Comparison of ENCODE assay signal across 15 cellular contexts in the genomic region with DNA sequence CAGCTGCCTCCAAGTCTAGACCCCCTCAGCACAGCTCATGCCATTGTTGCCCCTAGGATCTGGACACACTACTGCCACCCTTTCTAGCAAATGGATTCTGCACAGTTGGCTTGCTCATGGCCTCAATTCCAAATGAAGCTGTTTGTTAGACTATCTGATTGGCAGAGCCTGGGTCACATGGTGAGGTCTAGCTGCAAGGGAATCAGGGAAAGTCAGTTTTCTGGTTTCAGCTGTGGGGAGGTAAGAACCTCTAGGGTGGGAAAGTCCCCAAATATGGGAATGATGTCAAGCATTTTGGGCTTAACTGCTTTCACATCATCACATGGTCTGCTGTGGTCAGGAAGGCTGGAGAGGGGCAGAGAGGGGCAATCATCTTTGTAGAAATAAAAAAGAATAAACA.
A peak's percentile ranks its signal among the peaks of the same experiment; 100 is the strongest.
DNase-seq lines count a peak whose midpoint lies in the region; ATAC-seq and TF ChIP-seq lines count a peak whose summit lies in the region.
"Had no signal": no experiment of that assay in that cellular context is flagged by ENCODE, and none has a peak within 500 bp of the region (broad histone marks: within the 10 kb centered on the region; RNA-seq: fewer than 3 reads in every experiment).

No MANE protein-coding gene starts in this region.

- H3K4me1 Mint-ChIP-seq in activated naive CD4-positive, alpha-beta T cell treated with anti-CD3 and anti-CD28 coated beads for 36 hours (ENCODE audit: low read depth), result peaks cover 4% of the 10 kb centered on the region
- H3K4me1 Mint-ChIP-seq in activated naive CD4-positive, alpha-beta T cell treated with anti-CD3 and anti-CD28 coated beads, Interleukin-2, amount 10 ng/mL, durations not matched to agents 7 days and 5 days, result peaks cover 5% of the 10 kb centered on the region
- H3K4me1 Mint-ChIP-seq in stimulated activated naive B cell treated with anti-CD40 and anti-IgM and Interleukin-4, amounts not matched to agents 10 μg/mL and 1 μg/mL and 100 μg/mL, for 72 hours, result peaks cover 19 to 20% of the 10 kb centered on the region in 2 donors
- no peaks in the 10 kb centered on the region for H3K4me1 Mint-ChIP-seq in CD8-positive, alpha-beta memory T cell

- no peaks in the 10 kb centered on the region for H3K9me2 ChIP-seq in MM.1S (replicated peaks; ENCODE audit: insufficient read depth, low read length)

- H3K4me3 ChIP-seq in HEK293 (ENCODE audit: low read depth, low read length) (no peak overlapping the region), MM.1S (ENCODE audit: low read length) (no peak overlapping the region), SJCRH30 (no peak overlapping the region)
- H3K4me3 ChIP-seq in CD8-positive, alpha-beta memory T cell (ENCODE audit: low read length), result no peak overlapping the region
- H3K4me3 ChIP-seq: BLaER1, HAP-1 had no signal

- H3K9ac ChIP-seq in MM.1S (ENCODE audit: low read length), result no peak overlapping the region
- H3K9ac ChIP-seq: BLaER1 had no signal

- CTCF ChIA-PET in activated naive CD4-positive, alpha-beta T cell treated with anti-CD3 and anti-CD28 coated beads for 36 hours (lab: Charles Lee), result interaction anchor here (1.3 kb wide), 1 partner anchor 189 kb away, joined by 5 read pairs; no protein-coding TSS in a partner anchor
- CTCF ChIA-PET in activated naive CD4-positive, alpha-beta T cell treated with anti-CD3 and anti-CD28 coated beads, Interleukin-2, amount 10 ng/mL, durations not matched to agents 7 days and 5 days (lab: Charles Lee), result no interaction called here
- CTCF ChIA-PET in HEK293 (lab: Yijun Ruan, JAX), result interaction anchor here (1.0 kb wide), 1 partner anchor 185 kb away, joined by 3 read pairs; no protein-coding TSS in a partner anchor
- CTCF ChIA-PET in CD8-positive, alpha-beta memory T cell (lab: Charles Lee), result interaction anchor here (2.1 kb wide), 1 partner anchor 185 kb away, joined by 8 read pairs; no protein-coding TSS in a partner anchor

- H3K4me1 ChIP-seq in HEK293 (ENCODE audit: control insufficient read depth, insufficient read depth, low read length) (no peaks in the 10 kb centered on the region), MM.1S (ENCODE audit: low read length) (peaks cover 12% of the 10 kb centered on the region), SJCRH30 (peaks cover 2% of the 10 kb centered on the region)
- H3K4me1 ChIP-seq in CD8-positive, alpha-beta memory T cell (ENCODE audit: insufficient read depth, low read length), result peaks cover 5% of the 10 kb centered on the region
- H3K4me1 ChIP-seq: HAP-1 had no signal

- H3K36me3 Mint-ChIP-seq in activated naive CD4-positive, alpha-beta T cell treated with anti-CD3 and anti-CD28 coated beads for 36 hours (ENCODE audit: low read depth), result no peaks in the 10 kb centered on the region
- no peaks in the 10 kb centered on the region for H3K36me3 Mint-ChIP-seq in activated naive CD4-positive, alpha-beta T cell treated with anti-CD3 and anti-CD28 coated beads, Interleukin-2, amount 10 ng/mL, durations not matched to agents 7 days and 5 days
- peaks cover 5 to 11% of the 10 kb centered on the region in 2 donors for H3K36me3 Mint-ChIP-seq in stimulated activated naive B cell treated with anti-CD40 and anti-IgM and Interleukin-4, amounts not matched to agents 10 μg/mL and 1 μg/mL and 100 μg/mL, for 72 hours
- peaks cover 0 to 12% (median 3%) of the 10 kb centered on the region in 3 donors for H3K36me3 Mint-ChIP-seq in CD8-positive, alpha-beta memory T cell
- H3K36me3 Mint-ChIP-seq: CD4-positive, CD25-positive, alpha-beta regulatory T cell; CD8-positive, alpha-beta T cell had no signal

- DNase-seq in activated naive CD4-positive, alpha-beta T cell treated with anti-CD3 and anti-CD28 coated beads for 36 hours, result peak; percentile 15
- DNase-seq in activated naive CD4-positive, alpha-beta T cell treated with anti-CD3 and anti-CD28 coated beads, Interleukin-2, amount 10 ng/mL, durations not matched to agents 7 days and 5 days, result no peak
- DNase-seq in MM.1S (peak; percentile 31), SJCRH30 (no peak)
- no peak for DNase-seq in stimulated activated naive B cell treated with anti-CD40 and anti-IgM and Interleukin-4, amounts not matched to agents 10 μg/mL and 1 μg/mL and 100 μg/mL, for 72 hours
- no peak for DNase-seq in CD8-positive, alpha-beta memory T cell
- DNase-seq: CD4-positive, CD25-positive, alpha-beta regulatory T cell; CD8-positive, alpha-beta T cell; DMS153; DND-41; GOT3 had no signal

- H3K9me3 ChIP-seq in HEK293 (ENCODE audit: control insufficient read depth, insufficient read depth, low read depth, low read length) (no peaks in the 10 kb centered on the region), MM.1S (replicated peaks; ENCODE audit: insufficient read depth, low read length) (no peaks in the 10 kb centered on the region), SJCRH30 (replicated peaks) (no peaks in the 10 kb centered on the region; the same call in 1 of the 2 replicates)
- no peaks in the 10 kb centered on the region for H3K9me3 ChIP-seq in CD8-positive, alpha-beta memory T cell (ENCODE audit: low read length)
- H3K9me3 ChIP-seq: HAP-1 had no signal

- no peaks in the 10 kb centered on the region for H4K20me1 ChIP-seq in MM.1S (ENCODE audit: insufficient read depth, low read length)
- H4K20me1 ChIP-seq: BLaER1 had no signal

- peaks cover 2% of the 10 kb centered on the region for H3K9me3 Mint-ChIP-seq in activated naive CD4-positive, alpha-beta T cell treated with anti-CD3 and anti-CD28 coated beads for 36 hours
- H3K9me3 Mint-ChIP-seq in activated naive CD4-positive, alpha-beta T cell treated with anti-CD3 and anti-CD28 coated beads, Interleukin-2, amount 10 ng/mL, durations not matched to agents 7 days and 5 days, result peaks cover 5% of the 10 kb centered on the region
- peaks cover 8 to 12% of the 10 kb centered on the region in 2 donors for H3K9me3 Mint-ChIP-seq in stimulated activated naive B cell treated with anti-CD40 and anti-IgM and Interleukin-4, amounts not matched to agents 10 μg/mL and 1 μg/mL and 100 μg/mL, for 72 hours
- peaks cover 0 to 12% (median 6%) of the 10 kb centered on the region in 5 donors for H3K9me3 Mint-ChIP-seq in CD8-positive, alpha-beta memory T cell

- peaks cover 3% of the 10 kb centered on the region for H3K27me3 Mint-ChIP-seq in activated naive CD4-positive, alpha-beta T cell treated with anti-CD3 and anti-CD28 coated beads for 36 hours (ENCODE audit: low read depth)
- H3K27me3 Mint-ChIP-seq in activated naive CD4-positive, alpha-beta T cell treated with anti-CD3 and anti-CD28 coated beads, Interleukin-2, amount 10 ng/mL, durations not matched to agents 7 days and 5 days, result peaks cover 32% of the 10 kb centered on the region
- H3K27me3 Mint-ChIP-seq in stimulated activated naive B cell treated with anti-CD40 and anti-IgM and Interleukin-4, amounts not matched to agents 10 μg/mL and 1 μg/mL and 100 μg/mL, for 72 hours, result peaks cover 9 to 14% of the 10 kb centered on the region in 2 donors
- peaks cover 12 to 41% of the 10 kb centered on the region in 2 donors for H3K27me3 Mint-ChIP-seq in CD8-positive, alpha-beta memory T cell

- intact Hi-C loops in activated naive CD4-positive, alpha-beta T cell treated with anti-CD3 and anti-CD28 coated beads for 36 hours (cut with micrococcal nuclease), result no loop called here

- H2AFZ ChIP-seq in MM.1S (ENCODE audit: low read length), result no peak overlapping the region

- TF ChIP-seq CTCF in HEK293 (tag by site-specific recombination; IDR thresholded peaks at IDR 0.05) (no peak), MM.1S (IDR thresholded peaks at IDR 0.05; ENCODE audit: low read length) (no peak)

- no peak overlapping the region for H3K4me2 ChIP-seq in MM.1S (ENCODE audit: low read depth, low read length)
- H3K4me2 ChIP-seq: BLaER1 had no signal

- no peaks in the 10 kb centered on the region for H3F3A ChIP-seq in MM.1S (ENCODE audit: insufficient read depth, low read length)

- no peaks in the 10 kb centered on the region for H3K27me3 ChIP-seq in MM.1S (replicated peaks; ENCODE audit: insufficient read depth, low read length)
- no peaks in the 10 kb centered on the region for H3K27me3 ChIP-seq in CD8-positive, alpha-beta memory T cell (ENCODE audit: insufficient read depth, low read length, poor library complexity, severe bottlenecking)
- no peaks in the 10 kb centered on the region for H3K27me3 ChIP-seq in SJCRH30
- H3K27me3 ChIP-seq: BLaER1 had no signal

- H3K27ac ChIP-seq in HEK293 (ENCODE audit: extremely low read depth, low read depth, low read length), result no peak overlapping the region
- no peak overlapping the region for H3K27ac ChIP-seq in MM.1S (ENCODE audit: low read length)
- no peak overlapping the region for H3K27ac ChIP-seq in CD8-positive, alpha-beta memory T cell (ENCODE audit: low read depth, low read length)
- no peak overlapping the region for H3K27ac ChIP-seq in SJCRH30
- H3K27ac ChIP-seq: BLaER1, C4-2B had no signal

- ATAC-seq in stimulated activated naive B cell treated with anti-CD40 and anti-IgM and Interleukin-4, amounts not matched to agents 10 μg/mL and 1 μg/mL and 100 μg/mL, for 72 hours (replicated peaks), result no peak
- ATAC-seq: CD8-positive, alpha-beta T cell had no signal

- no peak overlapping the region for H3K4me3 Mint-ChIP-seq in activated naive CD4-positive, alpha-beta T cell treated with anti-CD3 and anti-CD28 coated beads for 36 hours
- H3K4me3 Mint-ChIP-seq in activated naive CD4-positive, alpha-beta T cell treated with anti-CD3 and anti-CD28 coated beads, Interleukin-2, amount 10 ng/mL, durations not matched to agents 7 days and 5 days, result no peak overlapping the region
- no peak overlapping the region for H3K4me3 Mint-ChIP-seq in stimulated activated naive B cell treated with anti-CD40 and anti-IgM and Interleukin-4, amounts not matched to agents 10 μg/mL and 1 μg/mL and 100 μg/mL, for 72 hours
- no peak overlapping the region for H3K4me3 Mint-ChIP-seq in CD8-positive, alpha-beta memory T cell
- H3K4me3 Mint-ChIP-seq: CD4-positive, CD25-positive, alpha-beta regulatory T cell; CD8-positive, alpha-beta T cell had no signal

- H3K27ac Mint-ChIP-seq in activated naive CD4-positive, alpha-beta T cell treated with anti-CD3 and anti-CD28 coated beads for 36 hours, result no peak overlapping the region
- H3K27ac Mint-ChIP-seq in activated naive CD4-positive, alpha-beta T cell treated with anti-CD3 and anti-CD28 coated beads, Interleukin-2, amount 10 ng/mL, durations not matched to agents 7 days and 5 days, result no peak overlapping the region
- peak overlapping the region; percentile 38 for H3K27ac Mint-ChIP-seq in stimulated activated naive B cell treated with anti-CD40 and anti-IgM and Interleukin-4, amounts not matched to agents 10 μg/mL and 1 μg/mL and 100 μg/mL, for 72 hours
- H3K27ac Mint-ChIP-seq in CD8-positive, alpha-beta memory T cell, result no peak overlapping the region
- H3K27ac Mint-ChIP-seq: CD4-positive, CD25-positive, alpha-beta regulatory T cell; CD8-positive, alpha-beta T cell had no signal

- POLR2A ChIA-PET in HEK293 (lab: Yijun Ruan, JAX), result no interaction called here
- POLR2A ChIA-PET in CD8-positive, alpha-beta memory T cell (lab: Charles Lee), result no interaction called here

- no peaks in the 10 kb centered on the region for H3K79me2 ChIP-seq in MM.1S (ENCODE audit: low read length)

- H3K36me3 ChIP-seq in HEK293 (ENCODE audit: control insufficient read depth in 2 of 2, insufficient read depth in 1 of 2, low read length in 2 of 2) (no peaks in the 10 kb centered on the region), MM.1S (replicated peaks; ENCODE audit: insufficient read depth, low read length) (no peaks in the 10 kb centered on the region), SJCRH30 (no peaks in the 10 kb centered on the region)
- no peaks in the 10 kb centered on the region for H3K36me3 ChIP-seq in CD8-positive, alpha-beta memory T cell (ENCODE audit: insufficient read depth, low read length)
- H3K36me3 ChIP-seq: BLaER1, HAP-1 had no signal

Comparison
In these comparisons a context has a peak if more than half of its experiments do, and no peak if none do; other contexts are left out.
1. DNase-seq: peak in activated naive CD4-positive, alpha-beta T cell treated with anti-CD3 and anti-CD28 coated beads for 36 hours (single experiment) and MM.1S (single experiment); none in activated naive CD4-positive, alpha-beta T cell treated with anti-CD3 and anti-CD28 coated beads, Interleukin-2, amount 10 ng/mL, durations not matched to agents 7 days and 5 days (single experiment), stimulated activated naive B cell treated with anti-CD40 and anti-IgM and Interleukin-4, amounts not matched to agents 10 μg/mL and 1 μg/mL and 100 μg/mL, for 72 hours (single experiment), CD8-positive, alpha-beta memory T cell (0 of 5) and SJCRH30 (0 of 2).